29 cellular contexts compared by ENCODE assay signal in the genomic region with DNA sequence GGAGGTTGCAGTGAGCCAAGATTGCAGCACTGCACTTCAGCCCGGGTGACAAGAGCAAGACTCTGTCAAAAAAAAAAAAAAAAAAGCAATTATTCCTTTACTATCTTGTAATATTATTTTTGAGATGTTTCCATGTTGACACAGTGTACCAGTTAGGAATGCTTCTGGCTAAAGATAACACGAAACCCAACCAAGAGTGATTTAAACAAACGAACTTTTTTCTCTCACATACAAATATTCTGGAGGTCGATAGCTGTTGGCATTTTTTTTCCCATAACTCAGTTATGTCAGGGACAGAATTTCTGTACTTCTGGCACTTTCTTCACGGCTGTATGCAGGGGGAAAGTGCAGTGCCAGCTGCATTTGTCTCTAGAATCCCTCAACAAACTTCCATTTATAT.
"Had no signal": no experiment of that assay in that cellular context is flagged by ENCODE, and none has a peak within 500 bp of the region (broad histone marks: within the 10 kb centered on the region; RNA-seq: fewer than 3 reads in every experiment).

No MANE protein-coding gene starts in this region.

- H3K9me3 ChIP-seq: adrenal gland had no signal

- DNase-seq: activated B cell treated with CpG ODN at 0.5 μM for 24 hours; activated CD4-positive, alpha-beta memory T cell treated with anti-CD3 and anti-CD28 coated beads for 36 hours; activated CD4-positive, alpha-beta T cell treated with anti-CD3 and anti-CD28 coated beads for 48 hours; activated CD8-positive, alpha-beta memory T cell treated with anti-CD3 and anti-CD28 coated beads, Interleukin-2, amount 10 ng/mL, durations not matched to agents 7 days and 5 days; activated CD8-positive, alpha-beta memory T cell treated with anti-CD3 and anti-CD28 coated beads, Interleukin-2, amount 50 U/mL, for 4 hours; activated CD8-positive, alpha-beta T cell treated with anti-CD3 and anti-CD28 coated beads, Interleukin-2, amount 10 ng/mL, durations not matched to agents 7 days and 5 days; activated effector memory CD4-positive, alpha-beta T cell treated with anti-CD3 and anti-CD28 coated beads, Interleukin-2, amount 50 U/mL, for 16 hours; activated naive CD4-positive, alpha-beta T cell treated with anti-CD3 and anti-CD28 coated beads for 36 hours; activated naive CD8-positive, alpha-beta T cell treated with anti-CD3 and anti-CD28 coated beads for 36 hours; activated naive CD8-positive, alpha-beta T cell treated with anti-CD3 and anti-CD28 coated beads, Interleukin-2, amount 50 U/mL, for 24 hours; activated T-cell treated with anti-CD3 and anti-CD28 coated beads, Interleukin-2, amount 50 U/mL, for 1 hour; activated T-cell treated with anti-CD3 and anti-CD28 coated beads, Interleukin-2, amount 50 U/mL, for 48 hours; adrenal gland; amygdala; aorta; brain microvascular endothelial cell; dorsolateral prefrontal cortex; effector memory CD4-positive, alpha-beta T cell; endodermal cell; foreskin fibroblast; head of caudate nucleus; T-helper 17 cell; T1000; WERI-Rb-1 had no signal

- H3K27me3 ChIP-seq: adrenal gland, brain microvascular endothelial cell, dorsolateral prefrontal cortex had no signal

- FAIRE-seq: bronchial epithelial cell, frontal cortex had no signal

- H3K4me1 ChIP-seq: adrenal gland had no signal

- H3K36me3 ChIP-seq: adrenal gland, brain microvascular endothelial cell, WERI-Rb-1 had no signal

- H3K4me3 ChIP-seq: adrenal gland, coronary artery, dorsolateral prefrontal cortex had no signal

- H3K27ac ChIP-seq: adrenal gland, brain microvascular endothelial cell, coronary artery, dorsolateral prefrontal cortex, WERI-Rb-1 had no signal

- ATAC-seq: activated CD4-positive, CD25-positive, alpha-beta regulatory T cell treated with anti-CD3 and anti-CD28 coated beads, Interleukin-2, amount 50 U/mL, for 24 hours; activated CD8-positive, alpha-beta memory T cell treated with anti-CD3 and anti-CD28 coated beads, Interleukin-2, amount 10 ng/mL, durations not matched to agents 7 days and 5 days; activated CD8-positive, alpha-beta T cell treated with anti-CD3 and anti-CD28 coated beads, Interleukin-2, amount 10 ng/mL, durations not matched to agents 7 days and 5 days; activated naive CD8-positive, alpha-beta T cell treated with anti-CD3 and anti-CD28 coated beads, Interleukin-2, amount 50 U/mL, for 24 hours; esophagus mucosa; T-helper 17 cell had no signal
